ENCODE assay signal across 8 cellular contexts in the genomic region with DNA sequence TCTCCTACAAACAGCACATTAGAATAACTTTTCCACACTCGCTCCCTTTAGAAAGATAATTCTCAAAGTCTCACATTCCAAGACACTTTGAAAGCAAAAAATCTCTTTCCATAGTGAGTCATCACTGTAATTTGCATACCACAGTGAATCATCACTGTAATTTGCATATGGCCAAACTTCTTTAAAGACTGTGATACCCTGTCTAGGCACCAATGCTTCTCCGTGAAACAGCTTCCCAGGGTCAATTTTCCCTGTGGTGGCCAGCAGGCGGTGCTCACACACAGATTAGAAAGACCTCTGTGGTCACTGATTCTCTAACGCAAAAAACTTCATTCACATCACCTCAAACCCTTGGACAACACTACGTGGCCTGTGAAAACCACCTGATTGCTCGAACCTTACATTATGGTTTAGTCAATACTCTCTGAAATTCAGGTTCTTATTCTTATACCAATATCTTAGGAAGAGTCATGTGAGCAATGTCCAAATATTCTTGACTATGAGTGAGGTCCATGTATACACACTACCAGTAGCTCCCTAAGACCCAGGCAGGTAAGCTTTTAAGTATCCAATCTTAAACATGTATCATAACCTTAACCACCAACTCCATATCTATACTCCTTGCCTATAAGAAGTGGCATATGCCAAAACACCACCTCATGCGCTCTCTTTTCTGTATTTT.
DNase-seq lines count a peak whose midpoint lies in the region; ATAC-seq and TF ChIP-seq lines count a peak whose summit lies in the region.

No MANE protein-coding gene starts in this region.

- peak; percentile 38 for TF ChIP-seq CTCF in CD4-positive, alpha-beta T cell (IDR thresholded peaks at IDR 0.05)
- peak; percentile 84 for TF ChIP-seq CTCF in cardiac fibroblast (IDR thresholded peaks at IDR 0.05; ENCODE audit: low read depth, low read length)

- no peak overlapping the region for H3K27ac ChIP-seq in CD4-positive, alpha-beta T cell (ENCODE audit: low read depth, low read length)

- CTCF ChIA-PET in CD4-positive, alpha-beta T cell (lab: Charles Lee), result no interaction called here

- no peaks in the 10 kb centered on the region for H3K36me3 Mint-ChIP-seq in CD4-positive, alpha-beta T cell (ENCODE audit: low read depth)

- no peaks in the 10 kb centered on the region for H3K27me3 ChIP-seq in CD4-positive, alpha-beta T cell (ENCODE audit: control insufficient read depth, insufficient read depth, low read length)

- POLR2A ChIA-PET in CD4-positive, alpha-beta T cell (lab: Charles Lee), result no interaction called here

- no peaks in the 10 kb centered on the region for H3K9me3 ChIP-seq in CD4-positive, alpha-beta T cell (ENCODE audit: control insufficient read depth, low read length)

- ATAC-seq in CD4-positive, alpha-beta T cell (ENCODE audit: poor library complexity), result no peak
- ATAC-seq in GM18907 (IDR thresholded peaks at IDR 0.05; ENCODE audit: unreplicated experiment) (peak; percentile 55), left lobe of liver (peak; percentile 86), GM21529 (IDR thresholded peaks at IDR 0.05; ENCODE audit: unreplicated experiment) (no peak)

- no peak overlapping the region for H3K27ac Mint-ChIP-seq in CD4-positive, alpha-beta T cell

- H3K27me3 Mint-ChIP-seq in CD4-positive, alpha-beta T cell, result peaks cover 42% of the 10 kb centered on the region

- no peak overlapping the region for H3K4me3 Mint-ChIP-seq in CD4-positive, alpha-beta T cell

- peaks cover 6% of the 10 kb centered on the region for H3K9me3 Mint-ChIP-seq in CD4-positive, alpha-beta T cell

- peak in 2 of 10 experiments; percentile 0 to 2 for DNase-seq in CD4-positive, alpha-beta T cell
- DNase-seq in HuH-7 (ENCODE audit: low spot score) (peak; percentile 10), SK-N-DZ (ENCODE audit: low spot score) (peak; percentile 46), cardiac fibroblast (ENCODE audit: low read depth in 2 of 2) (peak; percentile 61 to 73), left lobe of liver (ENCODE audit: low spot score) (peak; percentile 48)
- peak; percentile 7 to 27 for DNase-seq in stimulated activated CD8-positive, alpha-beta memory T cell treated with anti-CD3 and anti-CD28 coated beads, Interleukin-2, amount 100 ng/mL, for 48 hours (ENCODE audit: low read depth in 2 of 2)

- H3K4me3 ChIP-seq in cardiac fibroblast (replicated peaks in 1 of 2; ENCODE audit: low read depth in 2 of 2, low read length in 2 of 2), result no peak overlapping the region

- intact Hi-C loops in CD4-positive, alpha-beta T cell (cut with DNase I, micrococcal nuclease), result loop anchor here in 1 of 2 experiments (10.0 kb wide), 1 partner anchor 257 kb away; no protein-coding TSS in a partner anchor

- no peaks in the 10 kb centered on the region for H3K4me1 Mint-ChIP-seq in CD4-positive, alpha-beta T cell (ENCODE audit: low read depth)

Comparison
In these comparisons a context has a peak if more than half of its experiments do, and no peak if none do; other contexts are left out.
1. ATAC-seq: peak in GM18907 (single experiment) and left lobe of liver (single experiment); none in CD4-positive, alpha-beta T cell (single experiment) and GM21529 (single experiment).